1 cellular context compared by ENCODE assay signal in the genomic region with DNA sequence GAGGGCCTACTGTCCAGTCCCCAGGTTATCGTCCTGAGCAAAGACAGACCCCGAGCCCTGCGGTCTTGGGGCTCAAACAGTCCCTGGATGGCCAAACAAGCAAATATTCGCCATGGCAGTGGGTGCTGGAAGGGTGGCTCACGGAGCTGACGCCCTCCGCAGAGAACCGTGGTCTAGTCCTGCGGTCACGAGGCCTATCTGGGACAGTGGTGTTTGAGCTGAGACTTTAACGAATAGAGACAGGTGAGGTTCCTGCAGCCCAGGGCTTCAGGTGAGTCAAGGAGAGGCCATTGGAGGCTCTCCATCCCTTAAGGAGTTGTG.
TF ChIP-seq lines count a peak whose summit lies in the region.

No MANE protein-coding gene starts in this region.

TF ChIP-seq in endothelial cell of umbilical vein, 7 proteins besides CTCF, POLR2A, EP300 and RAD21 (continued from another document):
- no peak for TF ChIP-seq EZH2 (IDR thresholded peaks at IDR 0.05; ENCODE audit: borderline replicate concordance, low read depth, low read length, severe bottlenecking)
